Comparison of ENCODE assay signal across 20 cellular contexts in genomic region chrX:119549327-119550016, GRCh38. TPM values are rescaled to one million over a fixed set of nuclear protein-coding genes. Genes with fewer than 3 reads are reported as not detected.
DNase-seq lines count a peak whose midpoint lies in the region; ATAC-seq and TF ChIP-seq lines count a peak whose summit lies in the region.
"Had no signal": no experiment of that assay in that cellular context is flagged by ENCODE, and none has a peak within 500 bp of the region (broad histone marks: within the 10 kb centered on the region; RNA-seq: fewer than 3 reads in every experiment).

No MANE protein-coding gene starts in this region.

- H3K9me3 Mint-ChIP-seq in natural killer cell, result no peaks in the 10 kb centered on the region
- H3K9me3 Mint-ChIP-seq: CD8-positive, alpha-beta T cell; central memory CD8-positive, alpha-beta T cell; HFFc6; T-helper 2 cell treated with Interferon-gamma antibody and Interleukin-4, amounts not matched to agents 5 μg/mL and 100 μg/mL, for 36 hours had no signal

- peak overlapping the region; percentile 28 for H3K4me3 ChIP-seq in GM12865 (ENCODE audit: low read depth, low read length)
- H3K4me3 ChIP-seq: pancreas, suprapubic skin had no signal

- intact Hi-C loops in natural killer cell (cut with micrococcal nuclease), result no loop called here

- H3K27me3 Mint-ChIP-seq in natural killer cell (ENCODE audit: low read depth in 2 of 2), result no peaks in the 10 kb centered on the region
- H3K27me3 Mint-ChIP-seq: central memory CD8-positive, alpha-beta T cell had no signal

- no peak overlapping the region for H3K4me3 Mint-ChIP-seq in natural killer cell
- H3K4me3 Mint-ChIP-seq: CD8-positive, alpha-beta T cell; central memory CD8-positive, alpha-beta T cell; HFFc6; T-helper 2 cell treated with Interferon-gamma antibody and Interleukin-4, amounts not matched to agents 5 μg/mL and 100 μg/mL, for 36 hours had no signal

- peaks cover 0 to 5% of the 10 kb centered on the region in 2 donors for H3K4me1 Mint-ChIP-seq in natural killer cell

- ATAC-seq in GM19463 (IDR thresholded peaks at IDR 0.05; ENCODE audit: unreplicated experiment) (peak; percentile 58), HG03378 (IDR thresholded peaks at IDR 0.05; ENCODE audit: unreplicated experiment) (peak; percentile 69), natural killer cell (no peak)
- ATAC-seq: CD8-positive, alpha-beta T cell; pancreas had no signal

- H3K36me3 Mint-ChIP-seq in natural killer cell, result no peaks in the 10 kb centered on the region

- no peak overlapping the region for H3K27ac Mint-ChIP-seq in natural killer cell
- H3K27ac Mint-ChIP-seq: CD8-positive, alpha-beta T cell; HFFc6; T-helper 2 cell treated with Interferon-gamma antibody and Interleukin-4, amounts not matched to agents 5 μg/mL and 100 μg/mL, for 36 hours had no signal

- no peak for TF ChIP-seq CTCF in GM12865 (IDR thresholded peaks at IDR 0.05; ENCODE audit: insufficient read depth, low read depth, low read length, missing control alignments)
- no peak for TF ChIP-seq CTCF in natural killer cell (IDR thresholded peaks at IDR 0.05)

- DNase-seq in GM12865 (ENCODE audit: low read depth) (peak; percentile 9), astrocyte of the hippocampus (ENCODE audit: low read depth, low spot score) (peak; percentile 2), NCI-H345 treated with DMSO at 0.1 percent for 48 hours (lab: John Stamatoyannopoulos, UW; ENCODE audit: unreplicated experiment) (no peak), natural killer cell (no peak), RPMI8226 (no peak)
- no peak for DNase-seq in activated naive CD4-positive, alpha-beta T cell (lab: John Stamatoyannopoulos, UW)
- DNase-seq: activated gamma-delta T cell; CD8-positive, alpha-beta T cell; effector memory CD4-positive, alpha-beta T cell; glutamatergic neuron; HFFc6; NCI-H345; pancreas; SIG-M5; stimulated activated CD4-positive, alpha-beta T cell treated with anti-CD3 and anti-CD28 coated beads, Interleukin-4, amount 100 ng/mL, for 1 hour had no signal

RNA-seq across cellular contexts. Expression of gene STEEP1, which starts 15.7 kb away (rescaled TPM):
- total RNA-seq in natural killer cell, result 10 to 100 TPM; 23.5 to 29.2 (median 23.8) TPM

RNA-seq across cellular contexts. Expression of gene UBE2A, which starts 24.9 kb away (rescaled TPM):
- total RNA-seq in natural killer cell, result 100 to 1,000 TPM in 1 of 3 donors, 10 to 100 TPM in 2; 88.4 to 125 (median 91.0) TPM

RNA-seq across cellular contexts. Expression of gene NKRF, which starts 56.8 kb away (rescaled TPM):
- total RNA-seq in natural killer cell, result 1 to 10 TPM; 6.7 to 9.2 (median 6.9) TPM

Comparison
In these comparisons a context has a peak if more than half of its experiments do, and no peak if none do; other contexts are left out.
1. DNase-seq: peak in GM12865 (single experiment) and astrocyte of the hippocampus (single experiment); none in NCI-H345 treated with DMSO at 0.1 percent for 48 hours (single experiment), activated naive CD4-positive, alpha-beta T cell (0 of 4), natural killer cell (single experiment) and RPMI8226 (single experiment).
2. ATAC-seq: peak in GM19463 (single experiment) and HG03378 (single experiment); none in natural killer cell (0 of 3).